Comparison of ENCODE assay signal across 25 cellular contexts in the genomic region with DNA sequence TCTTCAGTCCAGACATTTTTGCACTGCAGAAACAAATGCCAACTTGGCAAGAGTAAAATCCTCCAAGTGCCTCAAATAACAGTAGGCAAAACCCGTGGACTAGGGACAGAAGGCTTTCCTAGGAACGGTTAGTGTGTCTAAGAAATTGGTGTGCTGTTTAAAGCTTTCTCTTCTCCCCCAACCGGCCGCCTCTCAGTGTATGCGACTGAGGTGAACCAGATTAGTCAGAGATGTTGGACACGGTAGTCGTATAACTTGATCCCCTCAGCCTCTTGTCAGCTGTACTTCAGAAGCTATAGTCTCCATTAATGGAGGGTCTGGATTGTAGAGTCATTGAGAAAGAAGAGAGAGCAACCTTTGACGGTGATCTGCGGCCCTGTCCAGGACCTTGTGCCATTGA. TPM values are rescaled to one million over a fixed set of nuclear protein-coding genes. Genes with fewer than 3 reads are reported as not detected.
A peak's percentile ranks its signal among the peaks of the same experiment; 100 is the strongest.
DNase-seq lines count a peak whose midpoint lies in the region; ATAC-seq, FAIRE-seq and TF ChIP-seq lines count a peak whose summit lies in the region.
"Had no signal": no experiment of that assay in that cellular context is flagged by ENCODE, and none has a peak within 500 bp of the region (broad histone marks: within the 10 kb centered on the region; RNA-seq: fewer than 3 reads in every experiment).

No MANE protein-coding gene starts in this region.

- peak overlapping the region; percentile 56 to 66 for H3K27ac ChIP-seq in ascending aorta
- H3K27ac ChIP-seq: lower lobe of right lung, neutrophil, WERI-Rb-1 had no signal

- H3K27me3 Mint-ChIP-seq in stimulated activated naive B cell treated with anti-CD40 and anti-IgM and Interleukin-4, amounts not matched to agents 10 μg/mL and 1 μg/mL and 100 μg/mL, for 72 hours: no peaks in the 10 kb centered on the region
- H3K27me3 Mint-ChIP-seq in chondrocyte (ENCODE audit: low read depth): no peaks in the 10 kb centered on the region

- no peak for TF ChIP-seq CTCF in ascending aorta (IDR thresholded peaks at IDR 0.05)
- TF ChIP-seq CTCF in chondrocyte (IDR thresholded peaks at IDR 0.05): no peak

- peak; percentile 87 for FAIRE-seq in HTR-8/SVneo (lab: Jason Lieb, UNC)

- intact Hi-C loops in ascending aorta (cut with DNase I): no loop called here

- peak overlapping the region; percentile 10 for H3K27ac Mint-ChIP-seq in stimulated activated naive B cell treated with anti-CD40 and anti-IgM and Interleukin-4, amounts not matched to agents 10 μg/mL and 1 μg/mL and 100 μg/mL, for 72 hours
- no peak overlapping the region for H3K27ac Mint-ChIP-seq in chondrocyte (ENCODE audit: unreplicated experiment)
- H3K27ac Mint-ChIP-seq: activated CD4-positive, alpha-beta T cell treated with anti-CD3 and anti-CD28 coated beads, Interleukin-2, amount 10 ng/mL, durations not matched to agents 7 days and 5 days; activated CD8-positive, alpha-beta memory T cell treated with anti-CD3 and anti-CD28 coated beads, Interleukin-2, amount 10 ng/mL, durations not matched to agents 7 days and 5 days; activated T-cell treated with anti-CD3 and anti-CD28 coated beads, Interleukin-2, amount 50 U/mL, for 72 hours; stimulated activated memory B cell treated with anti-CD40 and anti-IgM and Interleukin-4, amounts not matched to agents 10 μg/mL and 1 μg/mL and 100 μg/mL, for 72 hours had no signal

- no peaks in the 10 kb centered on the region for H3K9me3 ChIP-seq in ascending aorta
- H3K9me3 ChIP-seq: lower lobe of right lung, neutrophil, prostate gland, tibial nerve had no signal

- H3K36me3 ChIP-seq in ascending aorta: no peaks in the 10 kb centered on the region
- H3K36me3 ChIP-seq: lower lobe of right lung, neutrophil, prostate gland, tibial nerve, WERI-Rb-1 had no signal

- H3K9me3 Mint-ChIP-seq in stimulated activated naive B cell treated with anti-CD40 and anti-IgM and Interleukin-4, amounts not matched to agents 10 μg/mL and 1 μg/mL and 100 μg/mL, for 72 hours: peaks cover 0 to 3% of the 10 kb centered on the region in 2 donors
- no peaks in the 10 kb centered on the region for H3K9me3 Mint-ChIP-seq in chondrocyte (ENCODE audit: low read depth)
- H3K9me3 Mint-ChIP-seq: stimulated activated memory B cell treated with anti-CD40 and anti-IgM and Interleukin-4, amounts not matched to agents 10 μg/mL and 1 μg/mL and 100 μg/mL, for 72 hours had no signal

- DNase-seq in HTR-8/SVneo (ENCODE audit: insufficient read length, low spot score): no peak
- no peak for DNase-seq in ascending aorta (ENCODE audit: low spot score in 2 of 2)
- no peak for DNase-seq in left lobe of liver (ENCODE audit: low spot score)
- DNase-seq in stimulated activated naive B cell treated with anti-CD40 and anti-IgM and Interleukin-4, amounts not matched to agents 10 μg/mL and 1 μg/mL and 100 μg/mL, for 72 hours: no peak
- no peak for DNase-seq in chondrocyte (ENCODE audit: low spot score)
- no peak for DNase-seq in activated CD4-positive, alpha-beta T cell treated with anti-CD3 and anti-CD28 coated beads, Interleukin-2, amount 50 U/mL, for 1 hour
- DNase-seq: activated CD4-positive, alpha-beta T cell treated with anti-CD3 and anti-CD28 coated beads, Interleukin-2, amount 10 ng/mL, durations not matched to agents 7 days and 5 days; activated CD8-positive, alpha-beta memory T cell treated with anti-CD3 and anti-CD28 coated beads, Interleukin-2, amount 10 ng/mL, durations not matched to agents 7 days and 5 days; activated naive CD4-positive, alpha-beta T cell treated with Interleukin-2 at 50 U/mL for 16 hours; activated T-cell treated with anti-CD3 and anti-CD28 coated beads, Interleukin-2, amount 50 U/mL, for 72 hours; central memory CD4-positive, alpha-beta T cell; effector CD4-positive, alpha-beta T cell; foreskin melanocyte; hypothalamus; lower lobe of right lung; NCI-H1105 treated with DMSO at 0.1 percent for 48 hours; NCI-H2029; stimulated activated CD4-positive, alpha-beta T cell treated with anti-CD3 and anti-CD28 coated beads, Interleukin-4, amount 100 ng/mL, for 1 hour; WERI-Rb-1 had no signal

- peaks cover 18 to 76% of the 10 kb centered on the region in 2 donors for H3K4me1 ChIP-seq in ascending aorta
- H3K4me1 ChIP-seq: prostate gland had no signal

- H3K27me3 ChIP-seq in ascending aorta: no peaks in the 10 kb centered on the region
- H3K27me3 ChIP-seq: tibial nerve had no signal

- peaks cover 35 to 40% of the 10 kb centered on the region in 2 donors for H3K4me1 Mint-ChIP-seq in stimulated activated naive B cell treated with anti-CD40 and anti-IgM and Interleukin-4, amounts not matched to agents 10 μg/mL and 1 μg/mL and 100 μg/mL, for 72 hours
- H3K4me1 Mint-ChIP-seq in chondrocyte (ENCODE audit: low read depth): peaks cover 58% of the 10 kb centered on the region
- H3K4me1 Mint-ChIP-seq: activated CD8-positive, alpha-beta memory T cell treated with anti-CD3 and anti-CD28 coated beads, Interleukin-2, amount 10 ng/mL, durations not matched to agents 7 days and 5 days had no signal

- peak; percentile 1 for ATAC-seq in left lobe of liver
- no peak for ATAC-seq in stimulated activated naive B cell treated with anti-CD40 and anti-IgM and Interleukin-4, amounts not matched to agents 10 μg/mL and 1 μg/mL and 100 μg/mL, for 72 hours (replicated peaks)
- no peak for ATAC-seq in GM19035 (IDR thresholded peaks at IDR 0.05; ENCODE audit: unreplicated experiment)
- ATAC-seq: activated CD8-positive, alpha-beta memory T cell treated with anti-CD3 and anti-CD28 coated beads, Interleukin-2, amount 10 ng/mL, durations not matched to agents 7 days and 5 days; activated T-cell treated with anti-CD3 and anti-CD28 coated beads, Interleukin-2, amount 50 U/mL, for 72 hours; lower lobe of right lung; stimulated activated memory B cell treated with anti-CD40 and anti-IgM and Interleukin-4, amounts not matched to agents 10 μg/mL and 1 μg/mL and 100 μg/mL, for 72 hours had no signal

- no peak overlapping the region for H3K4me3 Mint-ChIP-seq in stimulated activated naive B cell treated with anti-CD40 and anti-IgM and Interleukin-4, amounts not matched to agents 10 μg/mL and 1 μg/mL and 100 μg/mL, for 72 hours
- H3K4me3 Mint-ChIP-seq in chondrocyte (ENCODE audit: unreplicated experiment): no peak overlapping the region
- H3K4me3 Mint-ChIP-seq: activated CD4-positive, alpha-beta T cell treated with anti-CD3 and anti-CD28 coated beads, Interleukin-2, amount 10 ng/mL, durations not matched to agents 7 days and 5 days; activated CD8-positive, alpha-beta memory T cell treated with anti-CD3 and anti-CD28 coated beads, Interleukin-2, amount 10 ng/mL, durations not matched to agents 7 days and 5 days; activated T-cell treated with anti-CD3 and anti-CD28 coated beads, Interleukin-2, amount 50 U/mL, for 72 hours; CD14-positive monocyte; stimulated activated memory B cell treated with anti-CD40 and anti-IgM and Interleukin-4, amounts not matched to agents 10 μg/mL and 1 μg/mL and 100 μg/mL, for 72 hours had no signal

- no peak overlapping the region for H3K4me3 ChIP-seq in ascending aorta
- H3K4me3 ChIP-seq: lower lobe of right lung, prostate gland, tibial nerve had no signal

- H3K36me3 Mint-ChIP-seq in stimulated activated naive B cell treated with anti-CD40 and anti-IgM and Interleukin-4, amounts not matched to agents 10 μg/mL and 1 μg/mL and 100 μg/mL, for 72 hours: peaks cover 4 to 12% of the 10 kb centered on the region in 2 donors
- H3K36me3 Mint-ChIP-seq in chondrocyte (ENCODE audit: low read depth): no peaks in the 10 kb centered on the region
- H3K36me3 Mint-ChIP-seq: activated CD8-positive, alpha-beta memory T cell treated with anti-CD3 and anti-CD28 coated beads, Interleukin-2, amount 10 ng/mL, durations not matched to agents 7 days and 5 days; CD14-positive monocyte; stimulated activated memory B cell treated with anti-CD40 and anti-IgM and Interleukin-4, amounts not matched to agents 10 μg/mL and 1 μg/mL and 100 μg/mL, for 72 hours had no signal

RNA-seq across cellular contexts. Expression of a gene that starts 21.7 kb away (rescaled TPM):
- 56.4 TPM for total RNA-seq in ascending aorta
- total RNA-seq in left lobe of liver: 34.9 TPM
- total RNA-seq in chondrocyte: 83.6 to 87.6 TPM (median 85.0 TPM) in 3 replicates
